In genomic region chr12:51626629-51627028, GRCh38 we compare ENCODE assay signal across 33 cellular contexts.
"Had no signal": no experiment of that assay in that cellular context is flagged by ENCODE, and none has a peak within 500 bp of the region (broad histone marks: within the 10 kb centered on the region; RNA-seq: fewer than 3 reads in every experiment).

No MANE protein-coding gene starts in this region.

- H3K27ac Mint-ChIP-seq: activated CD4-positive, alpha-beta memory T cell treated with anti-CD3 and anti-CD28 coated beads for 36 hours; activated CD4-positive, alpha-beta T cell treated with anti-CD3 and anti-CD28 coated beads for 36 hours; activated CD4-positive, alpha-beta T cell treated with anti-CD3 and anti-CD28 coated beads, Interleukin-2, amount 10 ng/mL, durations not matched to agents 24 days and 14 days; activated CD8-positive, alpha-beta memory T cell treated with anti-CD3 and anti-CD28 coated beads, Interleukin-2, amount 10 ng/mL, durations not matched to agents 7 days and 5 days; activated CD8-positive, alpha-beta T cell treated with anti-CD3 and anti-CD28 coated beads, Interleukin-2, amount 10 ng/mL, durations not matched to agents 7 days and 5 days; activated naive CD4-positive, alpha-beta T cell treated with anti-CD3 and anti-CD28 coated beads for 36 hours; activated naive CD4-positive, alpha-beta T cell treated with anti-CD3 and anti-CD28 coated beads, Interleukin-2, amount 50 U/mL, for 24 hours; activated naive CD8-positive, alpha-beta T cell treated with anti-CD3 and anti-CD28 coated beads for 36 hours; activated naive CD8-positive, alpha-beta T cell treated with anti-CD3 and anti-CD28 coated beads, Interleukin-2, amount 50 U/mL, for 24 hours; activated T-helper 1 cell treated with anti-CD3 and anti-CD28 coated beads, Interleukin-12 subunit alpha, Interleukin-12 subunit beta, Interleukin-2, Interleukin-4 antibody, amounts not matched to agents 30 ng/mL and 10 ng/mL and 1 ng/mL, durations not matched to agents 14 hours and 24 hours and 36 hours; activated T-helper 2 cell treated with anti-CD3 and anti-CD28 coated beads, Interferon-gamma antibody, Interleukin-2, Interleukin-4, amounts not matched to agents 10 μg/mL and 5 μg/mL and 100 μg/mL, durations not matched to agents 14 hours and 24 hours and 36 hours; T-helper 17 cell; T-helper 2 cell treated with Interferon-gamma antibody and Interleukin-4, amounts not matched to agents 5 μg/mL and 100 μg/mL, for 36 hours had no signal

- DNase-seq: activated CD4-positive, alpha-beta memory T cell treated with anti-CD3 and anti-CD28 coated beads for 36 hours; activated CD4-positive, alpha-beta T cell treated with anti-CD3 and anti-CD28 coated beads for 36 hours; activated CD4-positive, alpha-beta T cell treated with anti-CD3 and anti-CD28 coated beads, Interleukin-2, amount 10 ng/mL, durations not matched to agents 24 days and 14 days; activated CD4-positive, CD25-positive, alpha-beta regulatory T cell; activated CD4-positive, CD25-positive, alpha-beta regulatory T cell treated with anti-CD3 and anti-CD28 coated beads, Interleukin-2, amount 50 U/mL, for 72 hours; activated CD8-positive, alpha-beta memory T cell treated with anti-CD3 and anti-CD28 coated beads, Interleukin-2, amount 10 ng/mL, durations not matched to agents 7 days and 5 days; activated CD8-positive, alpha-beta memory T cell treated with anti-CD3 and anti-CD28 coated beads, Interleukin-2, amount 50 U/mL, for 4 hours; activated CD8-positive, alpha-beta T cell treated with anti-CD3 and anti-CD28 coated beads, Interleukin-2, amount 10 ng/mL, durations not matched to agents 7 days and 5 days; activated effector memory CD4-positive, alpha-beta T cell treated with anti-CD3 and anti-CD28 coated beads, Interleukin-2, amount 50 U/mL, for 16 hours; activated naive CD4-positive, alpha-beta T cell treated with anti-CD3 and anti-CD28 coated beads for 36 hours; activated naive CD8-positive, alpha-beta T cell treated with anti-CD3 and anti-CD28 coated beads for 36 hours; activated naive CD8-positive, alpha-beta T cell treated with anti-CD3 and anti-CD28 coated beads, Interleukin-2, amount 50 U/mL, for 24 hours; activated T-cell treated with anti-CD3 and anti-CD28 coated beads, Interleukin-2, amount 50 U/mL, for 1 hour; activated T-cell treated with anti-CD3 and anti-CD28 coated beads, Interleukin-2, amount 50 U/mL, for 48 hours; adrenal gland; amygdala; aorta; body of pancreas; caudate nucleus; colonic mucosa; effector CD8-positive, alpha-beta T cell; foreskin fibroblast; gastrocnemius medialis; glutamatergic neuron; heart left ventricle; T-helper 17 cell; T1000; WERI-Rb-1 had no signal

- H3K4me3 Mint-ChIP-seq: activated CD4-positive, alpha-beta memory T cell treated with anti-CD3 and anti-CD28 coated beads for 36 hours; activated CD4-positive, alpha-beta T cell treated with anti-CD3 and anti-CD28 coated beads for 36 hours; activated CD4-positive, alpha-beta T cell treated with anti-CD3 and anti-CD28 coated beads, Interleukin-2, amount 10 ng/mL, durations not matched to agents 24 days and 14 days; activated CD8-positive, alpha-beta memory T cell treated with anti-CD3 and anti-CD28 coated beads, Interleukin-2, amount 10 ng/mL, durations not matched to agents 7 days and 5 days; activated CD8-positive, alpha-beta T cell treated with anti-CD3 and anti-CD28 coated beads, Interleukin-2, amount 10 ng/mL, durations not matched to agents 7 days and 5 days; activated naive CD4-positive, alpha-beta T cell treated with anti-CD3 and anti-CD28 coated beads for 36 hours; activated naive CD4-positive, alpha-beta T cell treated with anti-CD3 and anti-CD28 coated beads, Interleukin-2, amount 50 U/mL, for 24 hours; activated naive CD8-positive, alpha-beta T cell treated with anti-CD3 and anti-CD28 coated beads for 36 hours; activated naive CD8-positive, alpha-beta T cell treated with anti-CD3 and anti-CD28 coated beads, Interleukin-2, amount 50 U/mL, for 24 hours; activated T-helper 1 cell treated with anti-CD3 and anti-CD28 coated beads, Interleukin-12 subunit alpha, Interleukin-12 subunit beta, Interleukin-2, Interleukin-4 antibody, amounts not matched to agents 30 ng/mL and 10 ng/mL and 1 ng/mL, durations not matched to agents 14 hours and 24 hours and 36 hours; T-helper 17 cell; T-helper 2 cell treated with Interferon-gamma antibody and Interleukin-4, amounts not matched to agents 5 μg/mL and 100 μg/mL, for 36 hours had no signal

- H3K9me3 Mint-ChIP-seq: activated CD4-positive, alpha-beta memory T cell treated with anti-CD3 and anti-CD28 coated beads for 36 hours; activated CD4-positive, alpha-beta T cell treated with anti-CD3 and anti-CD28 coated beads, Interleukin-2, amount 10 ng/mL, durations not matched to agents 24 days and 14 days; activated naive CD4-positive, alpha-beta T cell treated with anti-CD3 and anti-CD28 coated beads for 36 hours; activated naive CD4-positive, alpha-beta T cell treated with anti-CD3 and anti-CD28 coated beads, Interleukin-2, amount 50 U/mL, for 24 hours; activated naive CD8-positive, alpha-beta T cell treated with anti-CD3 and anti-CD28 coated beads for 36 hours; activated naive CD8-positive, alpha-beta T cell treated with anti-CD3 and anti-CD28 coated beads, Interleukin-2, amount 50 U/mL, for 24 hours; activated T-helper 1 cell treated with anti-CD3 and anti-CD28 coated beads, Interleukin-12 subunit alpha, Interleukin-12 subunit beta, Interleukin-2, Interleukin-4 antibody, amounts not matched to agents 30 ng/mL and 10 ng/mL and 1 ng/mL, durations not matched to agents 14 hours and 24 hours and 36 hours; activated T-helper 2 cell treated with anti-CD3 and anti-CD28 coated beads, Interferon-gamma antibody, Interleukin-2, Interleukin-4, amounts not matched to agents 10 μg/mL and 5 μg/mL and 100 μg/mL, durations not matched to agents 14 hours and 24 hours and 36 hours; T-helper 2 cell treated with Interferon-gamma antibody and Interleukin-4, amounts not matched to agents 5 μg/mL and 100 μg/mL, for 36 hours had no signal

- H3K36me3 Mint-ChIP-seq: activated CD4-positive, alpha-beta memory T cell treated with anti-CD3 and anti-CD28 coated beads for 36 hours; activated CD8-positive, alpha-beta memory T cell treated with anti-CD3 and anti-CD28 coated beads, Interleukin-2, amount 10 ng/mL, durations not matched to agents 7 days and 5 days; activated naive CD4-positive, alpha-beta T cell treated with anti-CD3 and anti-CD28 coated beads, Interleukin-2, amount 50 U/mL, for 24 hours; activated naive CD8-positive, alpha-beta T cell treated with anti-CD3 and anti-CD28 coated beads for 36 hours had no signal

- ATAC-seq: activated CD4-positive, alpha-beta T cell treated with anti-CD3 and anti-CD28 coated beads for 36 hours; activated CD8-positive, alpha-beta memory T cell treated with anti-CD3 and anti-CD28 coated beads, Interleukin-2, amount 10 ng/mL, durations not matched to agents 7 days and 5 days; activated CD8-positive, alpha-beta T cell treated with anti-CD3 and anti-CD28 coated beads, Interleukin-2, amount 10 ng/mL, durations not matched to agents 7 days and 5 days; activated naive CD8-positive, alpha-beta T cell treated with anti-CD3 and anti-CD28 coated beads, Interleukin-2, amount 50 U/mL, for 24 hours; esophagus mucosa; gastrocnemius medialis; heart left ventricle; T-helper 17 cell had no signal

- H3K27me3 Mint-ChIP-seq: activated naive CD8-positive, alpha-beta T cell treated with anti-CD3 and anti-CD28 coated beads for 36 hours had no signal

- H3K4me1 Mint-ChIP-seq: activated CD4-positive, alpha-beta T cell treated with anti-CD3 and anti-CD28 coated beads for 36 hours; activated CD4-positive, alpha-beta T cell treated with anti-CD3 and anti-CD28 coated beads, Interleukin-2, amount 10 ng/mL, durations not matched to agents 24 days and 14 days; activated CD8-positive, alpha-beta memory T cell treated with anti-CD3 and anti-CD28 coated beads, Interleukin-2, amount 10 ng/mL, durations not matched to agents 7 days and 5 days; activated naive CD4-positive, alpha-beta T cell treated with anti-CD3 and anti-CD28 coated beads, Interleukin-2, amount 50 U/mL, for 24 hours; activated naive CD8-positive, alpha-beta T cell treated with anti-CD3 and anti-CD28 coated beads for 36 hours; T-helper 17 cell had no signal
